Comparison of ENCODE assay signal across 8 cellular contexts in the genomic region with DNA sequence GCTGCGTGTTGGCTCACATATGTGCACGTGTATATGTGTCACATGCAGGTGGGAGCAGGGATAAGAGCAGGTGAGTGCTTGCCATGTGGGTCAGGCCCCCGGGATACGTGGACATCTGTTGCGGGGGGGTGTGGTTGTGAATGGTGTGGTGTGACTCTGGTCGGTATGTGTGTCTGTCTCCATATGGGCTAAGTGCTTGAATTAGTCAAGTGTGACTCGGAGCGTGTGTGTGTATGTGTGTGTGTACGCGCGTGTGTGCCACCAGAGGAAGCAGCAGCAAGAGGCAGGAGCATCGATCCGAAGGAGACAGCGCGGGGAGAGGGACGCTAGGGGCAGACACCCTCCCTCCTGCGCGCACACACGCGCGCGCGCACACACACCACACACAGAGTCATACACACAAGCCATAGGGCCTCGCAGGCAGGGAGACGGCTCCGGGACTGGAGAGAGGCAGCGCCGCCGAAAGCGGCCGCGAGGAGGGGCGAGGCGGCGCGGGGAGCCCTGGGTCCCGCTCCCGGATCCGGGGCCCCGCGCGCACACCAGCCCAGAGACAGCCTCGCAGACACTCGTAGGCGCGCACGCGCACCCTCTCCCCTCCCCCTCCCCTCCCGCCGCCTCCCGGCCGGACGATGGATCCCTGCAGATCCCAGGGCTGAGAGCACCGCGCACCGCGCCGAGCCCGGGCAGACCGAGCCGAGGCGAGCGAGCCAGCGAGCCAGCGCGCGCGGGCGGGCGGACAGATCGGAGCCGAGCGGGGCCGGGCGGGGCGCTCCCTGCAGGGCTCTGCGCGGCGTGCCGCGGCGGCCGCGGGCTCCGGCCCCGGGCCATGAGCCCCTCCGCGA. TPM values are rescaled to one million over a fixed set of nuclear protein-coding genes. Genes with fewer than 3 reads are reported as not detected.
A peak's percentile ranks its signal among the peaks of the same experiment; 100 is the strongest.
DNase-seq lines count a peak whose midpoint lies in the region; ATAC-seq and TF ChIP-seq lines count a peak whose summit lies in the region.

Gene ASIC1, plus strand, starts transcription at position 597 of the 842 bp plus-strand sequence. CDS start 1,171 bp downstream, outside the sequence.

- H3K4me1 Mint-ChIP-seq in CD14-positive monocyte (peaks cover 44% of the 10 kb centered on the region), osteocyte (ENCODE audit: unreplicated experiment) (peaks cover 15% of the 10 kb centered on the region)

- peaks cover 17% of the 10 kb centered on the region for H3K4me1 ChIP-seq in adipocyte (ENCODE audit: control insufficient read depth, insufficient read depth, low read length)
- peaks cover 8% of the 10 kb centered on the region for H3K4me1 ChIP-seq in cardiac muscle cell (ENCODE audit: low read depth)
- H3K4me1 ChIP-seq in upper lobe of right lung, result peaks cover 7% of the 10 kb centered on the region

- ATAC-seq in upper lobe of right lung, result peak; percentile 69
- no peak for ATAC-seq in GM18870 (IDR thresholded peaks at IDR 0.05; ENCODE audit: unreplicated experiment)

- H3K9me3 Mint-ChIP-seq in CD14-positive monocyte (peaks cover 0 to 17% (median 5%) of the 10 kb centered on the region in 7 donors), osteocyte (ENCODE audit: unreplicated experiment) (no peaks in the 10 kb centered on the region)

- H3K36me3 ChIP-seq in adipocyte (ENCODE audit: control insufficient read depth, insufficient read depth, low read length, severe bottlenecking) (no peaks in the 10 kb centered on the region), cardiac muscle cell (no peaks in the 10 kb centered on the region), upper lobe of right lung (no peaks in the 10 kb centered on the region)

- intact Hi-C loops in CD14-positive monocyte (cut with micrococcal nuclease), result loop anchor here (2.0 to 5.0 kb wide), 2 partner anchors 90 kb away; no protein-coding TSS in a partner anchor
- intact Hi-C loops in upper lobe of right lung (cut with DNase I), result loop anchor here (5.0 to 10.0 kb wide), 2 partner anchors 90 to 192 kb away; no protein-coding TSS in a partner anchor

- H3K9me3 ChIP-seq in adipocyte (ENCODE audit: control insufficient read depth, low read length), result no peaks in the 10 kb centered on the region
- H3K9me3 ChIP-seq in cardiac muscle cell (ENCODE audit: low read depth), result no peaks in the 10 kb centered on the region
- no peaks in the 10 kb centered on the region for H3K9me3 ChIP-seq in upper lobe of right lung

- H3K27me3 ChIP-seq in adipocyte (replicated peaks; ENCODE audit: control insufficient read depth, insufficient read depth, low read length) (peaks cover 27% of the 10 kb centered on the region), cardiac muscle cell (peaks cover 29% of the 10 kb centered on the region), upper lobe of right lung (peaks cover 18% of the 10 kb centered on the region)

- H3K4me3 Mint-ChIP-seq in CD14-positive monocyte, result peak within 1 kb of the TSS; percentile 86 to 96
- peak within 1 kb of the TSS; percentile 81 for H3K4me3 Mint-ChIP-seq in osteocyte (ENCODE audit: unreplicated experiment)

- H3K27ac Mint-ChIP-seq in CD14-positive monocyte (peak within 1 kb of the TSS in 3 of 7 donors; percentile 13 to 58 (median 45)), osteocyte (ENCODE audit: unreplicated experiment) (peak within 1 kb of the TSS; percentile 25)

- H3K27me3 Mint-ChIP-seq in CD14-positive monocyte (ENCODE audit: low read depth in 3 of 3) (peaks cover 48 to 64% (median 51%) of the 10 kb centered on the region in 3 donors), osteocyte (ENCODE audit: unreplicated experiment) (peaks cover 24% of the 10 kb centered on the region)

- H3K36me3 Mint-ChIP-seq in CD14-positive monocyte (peaks cover 5 to 6% of the 10 kb centered on the region in 2 donors), osteocyte (ENCODE audit: unreplicated experiment) (no peaks in the 10 kb centered on the region)

- DNase-seq in CD14-positive monocyte (ENCODE audit: low spot score) (no peak), HT1080 (ENCODE audit: low read depth) (peak; percentile 56), RKO (ENCODE audit: low spot score) (peak; percentile 73), adipocyte (ENCODE audit: low read depth) (peak; percentile 89), cardiac muscle cell (ENCODE audit: low read depth in 1 of 2, low spot score in 1 of 2) (peak; percentile 81 to 83), osteocyte (ENCODE audit: extremely low spot score, unreplicated experiment) (peak; percentile 89), upper lobe of right lung (peak; percentile 84)

- no peak within 1 kb of the TSS for H3K27ac ChIP-seq in cardiac muscle cell
- H3K27ac ChIP-seq in upper lobe of right lung, result no peak within 1 kb of the TSS

- H3K9ac ChIP-seq in adipocyte (ENCODE audit: low read length), result peak within 1 kb of the TSS; percentile 76

- no peak for TF ChIP-seq CTCF in CD14-positive monocyte (IDR thresholded peaks at IDR 0.05)
- no peak for TF ChIP-seq CTCF in cardiac muscle cell (IDR thresholded peaks at IDR 0.05; ENCODE audit: low read depth, low read length)
- TF ChIP-seq CTCF in osteocyte (IDR thresholded peaks at IDR 0.05), result peak; percentile 26
- TF ChIP-seq CTCF in upper lobe of right lung (IDR thresholded peaks at IDR 0.05), result no peak

- H3K4me3 ChIP-seq in adipocyte (ENCODE audit: low read length), result peak within 1 kb of the TSS; percentile 79
- H3K4me3 ChIP-seq in cardiac muscle cell, result peak within 1 kb of the TSS; percentile 87
- H3K4me3 ChIP-seq in upper lobe of right lung, result peak within 1 kb of the TSS; percentile 58

RNA-seq across cellular contexts. Expression of gene ASIC1, which starts in this region (rescaled TPM):
- polyA plus RNA-seq in CD14-positive monocyte, result not detected
- total RNA-seq in HT1080 (2014; rRNA removed; shearing (Covaris generic)), result 6.0 and 9.5 TPM in 2 replicates
- polyA plus RNA-seq in HT1080 (2015; cell fraction: cytosol; rRNA removed), result 25.8 and 29.0 TPM in 2 replicates
- 42.0 and 46.5 TPM in 2 replicates for polyA plus RNA-seq in HT1080 (2015; cell fraction: nucleus; rRNA removed)
- total RNA-seq in cardiac muscle cell, result 5.0 and 7.0 TPM in 2 replicates
- 4.6 and 6.9 TPM in 2 replicates for polyA plus RNA-seq in cardiac muscle cell
- 2.1 and 3.0 TPM in 2 replicates for total RNA-seq in osteocyte
- total RNA-seq in upper lobe of right lung, result 0.35 TPM

Comparison
In these comparisons a context has a peak if more than half of its experiments do, and no peak if none do; other contexts are left out.
1. Peak in DNase-seq, ATAC-seq and H3K4me3 ChIP-seq in upper lobe of right lung; RNA of the gene not detected or under 1 TPM.